ENCODE assay signal across 8 cellular contexts in genomic region chr9:76369583-76369982, GRCh38. TPM values are rescaled to one million over a fixed set of nuclear protein-coding genes. Genes with fewer than 3 reads are reported as not detected.
DNase-seq lines count a peak whose midpoint lies in the region; ATAC-seq, FAIRE-seq and TF ChIP-seq lines count a peak whose summit lies in the region.

No MANE protein-coding gene starts in this region.

- H3K4me3 Mint-ChIP-seq in Caco-2 (ENCODE audit: unreplicated experiment): no peak overlapping the region

- H3K27ac Mint-ChIP-seq in Caco-2 (ENCODE audit: unreplicated experiment): no peak overlapping the region

- peaks cover 4% of the 10 kb centered on the region for H3K4me1 Mint-ChIP-seq in Caco-2 (ENCODE audit: low read depth, unreplicated experiment)

- no peaks in the 10 kb centered on the region for H3K27me3 Mint-ChIP-seq in Caco-2 (ENCODE audit: insufficient read depth, unreplicated experiment)

- intact Hi-C loops in Caco-2 (cut with micrococcal nuclease; ENCODE audit: unreplicated experiment) (no loop called here), kidney (cut with DNase I) (no loop called here)

- POLR2A ChIA-PET in Caco-2 (lab: Charles Lee): no interaction called here

- no TSS peak for BruUV-seq in Caco-2 (replicated peaks; lab: Mats Ljungman, UMichigan)

- H3K9ac ChIP-seq in kidney (ENCODE audit: low read length in 2 of 2): no peak overlapping the region

- H3K27ac ChIP-seq in kidney (ENCODE audit: low read depth in 2 of 2, low read length in 2 of 2): peak overlapping the region in 1 of 2 donors; percentile 61

- H3K9me3 Mint-ChIP-seq in Caco-2 (ENCODE audit: unreplicated experiment): no peaks in the 10 kb centered on the region

- H3K36me3 Mint-ChIP-seq in Caco-2 (ENCODE audit: insufficient read depth, unreplicated experiment): no peaks in the 10 kb centered on the region

- no peaks in the 10 kb centered on the region for H3K36me3 ChIP-seq in MG63
- no peaks in the 10 kb centered on the region for H3K36me3 ChIP-seq in Caco-2 (ENCODE audit: control insufficient read depth, insufficient read depth, low read length)
- H3K36me3 ChIP-seq in kidney (ENCODE audit: control insufficient read depth in 1 of 2, insufficient read depth in 2 of 2, low read length in 2 of 2): no peaks in the 10 kb centered on the region

- peaks cover 18% of the 10 kb centered on the region for H3K4me1 ChIP-seq in Caco-2
- H3K4me1 ChIP-seq in kidney (ENCODE audit: control insufficient read depth in 1 of 2, insufficient read depth in 1 of 2, low read depth in 1 of 2, low read length in 2 of 2): peaks cover 18 to 23% of the 10 kb centered on the region in 2 donors

- H3K4me3 ChIP-seq in MG63 (no peak overlapping the region), Caco-2 (ENCODE audit: low read depth, low read length) (no peak overlapping the region), kidney (ENCODE audit: low read length in 2 of 2) (no peak overlapping the region)

- ATAC-seq in GM18867 (IDR thresholded peaks at IDR 0.05; ENCODE audit: unreplicated experiment) (peak; percentile 58), SK-N-SH treated with all-trans-retinoic acid at 6 μM for 48 hours (no peak), GM21529 (IDR thresholded peaks at IDR 0.05; ENCODE audit: unreplicated experiment) (no peak)

- H3K9me3 ChIP-seq in MG63 (no peaks in the 10 kb centered on the region), Caco-2 (no peaks in the 10 kb centered on the region), kidney (ENCODE audit: control insufficient read depth in 1 of 2, low read length in 2 of 2) (no peaks in the 10 kb centered on the region)

- H3K27me3 ChIP-seq in MG63 (no peaks in the 10 kb centered on the region), Caco-2 (replicated peaks; ENCODE audit: control insufficient read depth, insufficient read depth, low read length) (no peaks in the 10 kb centered on the region)

- DNase-seq in MG63: peak; percentile 33
- peak; percentile 40 for DNase-seq in myocyte (ENCODE audit: low read depth)
- DNase-seq in Caco-2: no peak
- no peak for DNase-seq in stimulated activated CD4-positive, alpha-beta T cell treated with anti-CD3 and anti-CD28 coated beads, Interleukin-4, amount 100 ng/mL, for 24 hours
- DNase-seq in kidney: no peak

- no peak for FAIRE-seq in kidney (lab: Jason Lieb, UNC)

- CTCF ChIA-PET in Caco-2 (lab: Charles Lee): no interaction called here

- no peak for TF ChIP-seq CTCF in Caco-2 (IDR thresholded peaks at IDR 0.05; ENCODE audit: insufficient read depth in 1 of 2, low read depth in 1 of 2, low read length in 1 of 2, severe bottlenecking in 1 of 2, unreplicated experiment in 1 of 2)
- TF ChIP-seq CTCF in kidney (IDR thresholded peaks at IDR 0.05; ENCODE audit: borderline replicate concordance, extremely low read depth, insufficient read depth): no peak

TF ChIP-seq in SK-N-SH treated with all-trans-retinoic acid at 6 μM for 48 hours, 23 proteins besides CTCF, POLR2A, EP300 and RAD21:
- TF ChIP-seq TCF4 (CRISPR knock-in tag; IDR thresholded peaks at IDR 0.05; ENCODE audit: borderline replicate concordance): peak; percentile 65; the same call in 1 of the 2 replicates
- TF ChIP-seq ISL1 (CRISPR knock-in tag; IDR thresholded peaks at IDR 0.05): 0 out of 2 replicates have a peak, but pooled peaks have one; percentile 18
- TF ChIP-seq ESRRG (CRISPR knock-in tag; IDR thresholded peaks at IDR 0.05): no peak
- no peak for TF ChIP-seq BACH2 (CRISPR knock-in tag; IDR thresholded peaks at IDR 0.05; ENCODE audit: borderline replicate concordance)

RNA-seq across cellular contexts. Expression of gene RFK, which starts 24.6 kb away (rescaled TPM):
- total RNA-seq in MG63 (2014; rRNA removed; shearing (Covaris generic); ENCODE audit: low replicate concordance): 45.1 and 46.6 TPM in 2 replicates
- total RNA-seq in myocyte: 25.6 and 30.6 TPM in 2 replicates
- polyA plus RNA-seq in myocyte (2012): 10.9 TPM
- 12.4 and 16.5 TPM in 2 replicates for total RNA-seq in Caco-2 (2022)
- 40.3 TPM for total RNA-seq in kidney
- 20.6 TPM for polyA plus RNA-seq in kidney (ENCODE audit: insufficient read depth, low read depth, low replicate concordance)

Comparison
In these comparisons a context has a peak if more than half of its experiments do, and no peak if none do; other contexts are left out.
1. DNase-seq: peak in MG63 (single experiment) and myocyte (single experiment); none in Caco-2 (0 of 2), stimulated activated CD4-positive, alpha-beta T cell treated with anti-CD3 and anti-CD28 coated beads, Interleukin-4, amount 100 ng/mL, for 24 hours (single experiment) and kidney (single experiment).